8 cellular contexts compared by ENCODE assay signal in genomic region chr1:246566128-246566807, GRCh38. TPM values are rescaled to one million over a fixed set of nuclear protein-coding genes. Genes with fewer than 3 reads are reported as not detected.
DNase-seq lines count a peak whose midpoint lies in the region; ATAC-seq and TF ChIP-seq lines count a peak whose summit lies in the region.

CNST (plus strand) TSS chr1:246566456; CDS start chr1:246591563, 25,107 bp downstream.
TFB2M (minus strand) TSS chr1:246566261; CDS start chr1:246566138, 123 bp downstream.

- 0 to 1% methylated on average over 38 to 44 of the region's 62 CpGs for WGBS in tibial nerve, 2 donors

- no peak for TF ChIP-seq CTCF in GM12865 (IDR thresholded peaks at IDR 0.05; ENCODE audit: insufficient read depth, low read depth, low read length, missing control alignments)
- TF ChIP-seq CTCF in cardiac muscle cell (IDR thresholded peaks at IDR 0.05; ENCODE audit: low read depth, low read length) = no peak
- TF ChIP-seq CTCF in parathyroid adenoma (IDR thresholded peaks at IDR 0.05) = no peak
- TF ChIP-seq CTCF in tibial nerve (IDR thresholded peaks at IDR 0.05) = peak in 2 of 5 experiments; percentile 32 to 42

- H2AFZ ChIP-seq in parathyroid adenoma = peak within 1 kb of the TSS; percentile 91

- H3K4me3 ChIP-seq in GM12865 (ENCODE audit: low read depth, low read length) (peak within 1 kb of the TSS; percentile 98), adipocyte (ENCODE audit: low read length) (peak within 1 kb of the TSS; percentile 99), cardiac muscle cell (peak within 1 kb of the TSS; percentile 78), parathyroid adenoma (ENCODE audit: low read depth, low read length) (peak within 1 kb of the TSS; percentile 84), tibial nerve (peak within 1 kb of the TSS; percentile 80 to 98 (median 92))

- DNase-seq in GM12865 (ENCODE audit: low read depth) (peak; percentile 99), NCI-H1417 (lab: John Stamatoyannopoulos, UW) (peak; percentile 92 to 99 (median 98)), T follicular helper cell (ENCODE audit: low read depth) (peak; percentile 80), adipocyte (ENCODE audit: low read depth) (peak; percentile 99), cardiac muscle cell (ENCODE audit: low read depth in 1 of 2, low spot score in 1 of 2) (peak; percentile 99), tibial nerve (ENCODE audit: low spot score in 2 of 2) (peak; percentile 92)

- peak; percentile 94 to 96 for TF ChIP-seq EP300 in tibial nerve (IDR thresholded peaks at IDR 0.05)

- ATAC-seq in HG02759 (IDR thresholded peaks at IDR 0.05; ENCODE audit: unreplicated experiment) = peak; percentile 94

- H3K9ac ChIP-seq in adipocyte (ENCODE audit: low read length) (peak within 1 kb of the TSS; percentile 94), parathyroid adenoma (peak within 1 kb of the TSS; percentile 69)

- peaks cover 7% of the 10 kb centered on the region for H3K79me2 ChIP-seq in parathyroid adenoma

- H3K27me3 ChIP-seq in adipocyte (replicated peaks; ENCODE audit: control insufficient read depth, insufficient read depth, low read length) (no peaks in the 10 kb centered on the region), cardiac muscle cell (no peaks in the 10 kb centered on the region), parathyroid adenoma (ENCODE audit: control insufficient read depth, insufficient read depth, low read length) (no peaks in the 10 kb centered on the region), tibial nerve (no peaks in the 10 kb centered on the region)

- H3K4me2 ChIP-seq in parathyroid adenoma (ENCODE audit: low read length) = peak within 1 kb of the TSS; percentile 91

- peak; percentile 64 to 76 for TF ChIP-seq POLR2A in tibial nerve (IDR thresholded peaks at IDR 0.05)

- peak within 1 kb of the TSS; percentile 85 for H3K27ac ChIP-seq in cardiac muscle cell
- H3K27ac ChIP-seq in parathyroid adenoma = peak within 1 kb of the TSS; percentile 93
- H3K27ac ChIP-seq in tibial nerve = peak within 1 kb of the TSS; percentile 76 to 95 (median 94)

- H3K36me3 ChIP-seq in adipocyte (ENCODE audit: control insufficient read depth, insufficient read depth, low read length, severe bottlenecking) (peaks cover 4% of the 10 kb centered on the region), cardiac muscle cell (no peaks in the 10 kb centered on the region), parathyroid adenoma (ENCODE audit: control insufficient read depth, insufficient read depth, low read length) (no peaks in the 10 kb centered on the region), tibial nerve (peaks cover 0 to 19% (median 2%) of the 10 kb centered on the region in 3 donors)

- H3K9me3 ChIP-seq in adipocyte (ENCODE audit: control insufficient read depth, low read length) (no peaks in the 10 kb centered on the region), cardiac muscle cell (ENCODE audit: low read depth) (no peaks in the 10 kb centered on the region), parathyroid adenoma (ENCODE audit: control insufficient read depth, low read length) (no peaks in the 10 kb centered on the region), tibial nerve (no peaks in the 10 kb centered on the region)

- peaks cover 37% of the 10 kb centered on the region for H3K4me1 ChIP-seq in adipocyte (ENCODE audit: control insufficient read depth, insufficient read depth, low read length)
- peaks cover 3% of the 10 kb centered on the region for H3K4me1 ChIP-seq in cardiac muscle cell (ENCODE audit: low read depth)
- peaks cover 3% of the 10 kb centered on the region for H3K4me1 ChIP-seq in parathyroid adenoma
- peaks cover 3 to 46% (median 27%) of the 10 kb centered on the region in 4 donors for H3K4me1 ChIP-seq in tibial nerve

RNA-seq across cellular contexts. Expression of gene CNST, which starts in this region (rescaled TPM):
- total RNA-seq in cardiac muscle cell (14.1 and 17.9 TPM in 2 replicates), tibial nerve (10 to 100 TPM; 16.5 to 20.3 (median 17.9) TPM)
- 13.1 and 14.9 TPM in 2 replicates for polyA plus RNA-seq in cardiac muscle cell

RNA-seq across cellular contexts. Expression of gene TFB2M, which starts in this region (rescaled TPM):
- 5.7 and 7.3 TPM in 2 replicates for total RNA-seq in cardiac muscle cell
- polyA plus RNA-seq in cardiac muscle cell = 9.4 and 12.0 TPM in 2 replicates
- 1 to 10 TPM; 4.2 to 8.8 (median 7.6) TPM for total RNA-seq in tibial nerve

Comparison
In these comparisons a context has a peak if more than half of its experiments do, and no peak if none do; other contexts are left out.
1. Peak in every context shown above with its lines: DNase-seq, ATAC-seq, H3K4me3 ChIP-seq and H3K27ac ChIP-seq.